12 cellular contexts compared by ENCODE assay signal in the genomic region with DNA sequence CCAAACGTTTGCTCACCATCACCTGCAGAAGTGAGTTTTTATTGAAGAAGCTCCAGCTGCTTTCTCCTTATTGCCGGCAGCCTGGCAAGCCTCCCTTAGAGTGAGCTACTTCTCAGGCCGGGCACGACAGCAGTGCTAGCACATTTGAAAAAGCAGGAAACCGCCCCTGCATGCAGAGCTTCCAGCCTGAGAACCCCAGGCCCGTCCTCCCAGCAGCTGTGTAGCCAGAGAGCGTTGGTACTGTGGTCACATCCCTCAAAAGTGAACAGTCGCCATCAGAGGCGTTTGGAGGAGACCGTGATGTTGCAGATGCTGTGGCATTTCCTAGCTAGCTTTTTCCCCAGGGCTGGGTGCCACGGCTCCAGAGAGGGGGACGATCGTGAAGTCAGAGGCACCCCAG. TPM values are rescaled to one million over a fixed set of nuclear protein-coding genes. Genes with fewer than 3 reads are reported as not detected.
DNase-seq lines count a peak whose midpoint lies in the region; ATAC-seq and TF ChIP-seq lines count a peak whose summit lies in the region.
"Had no signal": no experiment of that assay in that cellular context is flagged by ENCODE, and none has a peak within 500 bp of the region (broad histone marks: within the 10 kb centered on the region; RNA-seq: fewer than 3 reads in every experiment).

No MANE protein-coding gene starts in this region.

- H3K27me3 ChIP-seq in esophagus muscularis mucosa (no peaks in the 10 kb centered on the region), ovary (no peaks in the 10 kb centered on the region), body of pancreas (no peaks in the 10 kb centered on the region)
- no peaks in the 10 kb centered on the region for H3K27me3 ChIP-seq in CD8-positive, alpha-beta memory T cell (ENCODE audit: insufficient read depth, low read length, poor library complexity, severe bottlenecking)
- H3K27me3 ChIP-seq: heart right ventricle had no signal

- H3K4me3 ChIP-seq in WI38 (ENCODE audit: low read depth, low read length) (peak overlapping the region; percentile 46), esophagus muscularis mucosa (peak overlapping the region; percentile 15 to 31 (median 24)), ovary (peak overlapping the region; percentile 18), body of pancreas (no peak overlapping the region)
- H3K4me3 ChIP-seq in CD8-positive, alpha-beta memory T cell (ENCODE audit: low read length) = no peak overlapping the region

- 36% methylated on average over 9 of the region's 13 CpGs for WGBS in esophagus muscularis mucosa
- WGBS in ovary, 3 donors = 11 to 22% (median 17%) methylated on average over 12 to 13 of the region's 13 CpGs
- WGBS in body of pancreas, 2 donors = 65 to 79% methylated on average over 10 to 12 of the region's 13 CpGs

- no peaks in the 10 kb centered on the region for H3K9me3 Mint-ChIP-seq in CD8-positive, alpha-beta memory T cell
- H3K9me3 Mint-ChIP-seq: activated T-cell treated with anti-CD3 and anti-CD28 coated beads, Interleukin-2, amount 50 U/mL, for 4 hours had no signal

- H3K4me1 ChIP-seq in esophagus muscularis mucosa (peaks cover 49 to 76% (median 60%) of the 10 kb centered on the region in 4 donors), ovary (ENCODE audit: insufficient read depth) (peaks cover 32% of the 10 kb centered on the region), body of pancreas (peaks cover 32% of the 10 kb centered on the region)
- H3K4me1 ChIP-seq in CD8-positive, alpha-beta memory T cell (ENCODE audit: insufficient read depth, low read length) = peaks cover 77% of the 10 kb centered on the region

- TF ChIP-seq EP300 in esophagus muscularis mucosa (IDR thresholded peaks at IDR 0.05) (no peak), ovary (IDR thresholded peaks at IDR 0.05) (no peak)

- ATAC-seq in GM19452 (IDR thresholded peaks at IDR 0.05; ENCODE audit: unreplicated experiment) (no peak), body of pancreas (no peak)
- ATAC-seq: activated T-cell treated with anti-CD3 and anti-CD28 coated beads, Interleukin-2, amount 50 U/mL, for 4 hours had no signal

- POLR2A ChIA-PET in CD8-positive, alpha-beta memory T cell (lab: Charles Lee) = no interaction called here

- CTCF ChIA-PET in CD8-positive, alpha-beta memory T cell (lab: Charles Lee) = interaction anchor here (1.5 to 2.9 kb wide), 5 partner anchors 12 to 136 kb away, joined by 3 to 14 read pairs (median 6); partner anchors contain the start of gene PTGES2

- TF ChIP-seq CTCF in WI38 (IDR thresholded peaks at IDR 0.05; ENCODE audit: low read depth, low read length) (no peak), esophagus muscularis mucosa (IDR thresholded peaks at IDR 0.05) (no peak), ovary (IDR thresholded peaks at IDR 0.05) (no peak), body of pancreas (IDR thresholded peaks at IDR 0.05) (no peak)

- H3K27ac ChIP-seq in esophagus muscularis mucosa (replicated peaks in 1 of 4) (peak overlapping the region; percentile 93 to 97 (median 96)), ovary (peak overlapping the region; percentile 19 to 84), body of pancreas (no peak overlapping the region)
- no peak overlapping the region for H3K27ac ChIP-seq in CD8-positive, alpha-beta memory T cell (ENCODE audit: low read depth, low read length)

- peaks cover 0 to 3% (median under 1%) of the 10 kb centered on the region in 4 donors for H3K36me3 ChIP-seq in esophagus muscularis mucosa
- no peaks in the 10 kb centered on the region for H3K36me3 ChIP-seq in ovary
- peaks cover 8% of the 10 kb centered on the region for H3K36me3 ChIP-seq in CD8-positive, alpha-beta memory T cell (ENCODE audit: insufficient read depth, low read length)
- H3K36me3 ChIP-seq in body of pancreas (replicated peaks in 1 of 2; ENCODE audit: insufficient read depth in 1 of 2, low read depth in 2 of 2) = no peaks in the 10 kb centered on the region

- peaks cover 0 to 49% (median 4%) of the 10 kb centered on the region in 3 donors for H3K36me3 Mint-ChIP-seq in CD8-positive, alpha-beta memory T cell

- H3K9me3 ChIP-seq in esophagus muscularis mucosa = no peaks in the 10 kb centered on the region
- H3K9me3 ChIP-seq in ovary = no peaks in the 10 kb centered on the region
- H3K9me3 ChIP-seq in CD8-positive, alpha-beta memory T cell (ENCODE audit: low read length) = no peaks in the 10 kb centered on the region
- no peaks in the 10 kb centered on the region for H3K9me3 ChIP-seq in body of pancreas
- H3K9me3 ChIP-seq: heart right ventricle had no signal

- peak overlapping the region in 1 of 8 donors; percentile 47 for H3K27ac Mint-ChIP-seq in CD8-positive, alpha-beta memory T cell

- peak overlapping the region in 1 of 7 donors; percentile 55 for H3K4me3 Mint-ChIP-seq in CD8-positive, alpha-beta memory T cell
- H3K4me3 Mint-ChIP-seq: activated T-cell treated with anti-CD3 and anti-CD28 coated beads, Interleukin-2, amount 50 U/mL, for 4 hours had no signal

- H3K4me1 Mint-ChIP-seq in CD8-positive, alpha-beta memory T cell = peaks cover 57 to 78% (median 65%) of the 10 kb centered on the region in 3 donors

- intact Hi-C loops in esophagus muscularis mucosa (cut with DNase I) = loop anchor here (10.0 kb wide), 1 partner anchor 117 kb away; no protein-coding TSS in a partner anchor
- intact Hi-C loops in ovary (cut with DNase I) = no loop called here
- intact Hi-C loops in body of pancreas (cut with DNase I) = no loop called here

- H3K27me3 Mint-ChIP-seq in CD8-positive, alpha-beta memory T cell = peaks cover 0 to 2% of the 10 kb centered on the region in 2 donors

- TF ChIP-seq POLR2A in esophagus muscularis mucosa (IDR thresholded peaks at IDR 0.05; ENCODE audit: low read depth) = no peak
- no peak for TF ChIP-seq POLR2A in ovary (IDR thresholded peaks at IDR 0.05)
- TF ChIP-seq POLR2A in body of pancreas (IDR thresholded peaks at IDR 0.05) = no peak

- DNase-seq in CD1c-positive myeloid dendritic cell (ENCODE audit: extremely low spot score) = peak; percentile 14
- DNase-seq in esophagus muscularis mucosa (ENCODE audit: extremely low spot score) = no peak
- peak in 1 of 5 donors; percentile 43 for DNase-seq in ovary
- no peak for DNase-seq in NCI-H526 treated with DMSO at 0.1 percent for 48 hours (lab: John Stamatoyannopoulos, UW)
- DNase-seq in CD8-positive, alpha-beta memory T cell = no peak
- DNase-seq in body of pancreas = no peak
- DNase-seq: activated T-cell treated with anti-CD3 and anti-CD28 coated beads, Interleukin-2, amount 50 U/mL, for 4 hours; SHP77; stimulated activated naive CD4-positive, alpha-beta T cell had no signal

RNA-seq across cellular contexts. Expression of gene SLC25A25, which starts 23.5 kb away (rescaled TPM):
- total RNA-seq in esophagus muscularis mucosa = 100 to 1,000 TPM in 1 of 4 donors, 10 to 100 TPM in 3; 14.5 to 140 (median 21.3) TPM
- total RNA-seq in ovary = 10 to 100 TPM; 24.1 to 90.1 (median 40.0) TPM
- 10 to 100 TPM; 23.4 to 28.6 TPM for polyA plus RNA-seq in ovary
- 10 to 100 TPM; 17.7 to 17.8 TPM for total RNA-seq in CD8-positive, alpha-beta memory T cell
- 19.8 TPM for polyA plus RNA-seq in CD8-positive, alpha-beta memory T cell
- 10 to 100 TPM; 31.4 to 36.6 TPM for total RNA-seq in body of pancreas

RNA-seq across cellular contexts. Expression of gene NAIF1, which starts 24.5 kb away (rescaled TPM):
- total RNA-seq in esophagus muscularis mucosa (10 to 100 TPM in 2 of 4 donors, 1 to 10 TPM in 2; 5.4 to 12.0 (median 9.7) TPM), ovary (10 to 100 TPM in 1 of 7 donors, 1 to 10 TPM in 6; 4.1 to 10.9 (median 5.9) TPM), body of pancreas (1 to 10 TPM; 1.3 to 4.9 TPM)
- polyA plus RNA-seq in ovary = 1 to 10 TPM; 6.6 to 9.0 TPM
- total RNA-seq in CD8-positive, alpha-beta memory T cell = 10 to 100 TPM; 13.1 to 14.0 TPM
- 13.5 TPM for polyA plus RNA-seq in CD8-positive, alpha-beta memory T cell

RNA-seq across cellular contexts. Expression of gene PTGES2, which starts 36.0 kb away (rescaled TPM):
- total RNA-seq in esophagus muscularis mucosa = 10 to 100 TPM; 58.0 to 72.7 (median 60.5) TPM
- 10 to 100 TPM; 33.7 to 69.5 (median 61.3) TPM for total RNA-seq in ovary
- 10 to 100 TPM; 19.6 to 33.8 TPM for polyA plus RNA-seq in ovary
- total RNA-seq in CD8-positive, alpha-beta memory T cell = 10 to 100 TPM; 67.0 to 68.3 TPM
- 51.7 TPM for polyA plus RNA-seq in CD8-positive, alpha-beta memory T cell
- total RNA-seq in body of pancreas = 100 to 1,000 TPM in 1 of 2 donors, 10 to 100 TPM in 1; 55.8 to 145 TPM

RNA-seq across cellular contexts. Expression of gene LCN2, which starts 57.7 kb away (rescaled TPM):
- total RNA-seq in esophagus muscularis mucosa = 1 to 10 TPM in 1 of 4 donors, under 1 TPM in 1, not detected in 2; 0.83 to 6.2 TPM
- total RNA-seq in ovary = 10 to 100 TPM in 2 of 7 donors, 1 to 10 TPM in 3, under 1 TPM in 1, not detected in 1; 0.33 to 19.5 (median 4.3) TPM
- polyA plus RNA-seq in ovary = under 1 TPM in 1 of 2 donors, not detected in 1; 0.46 TPM
- total RNA-seq in CD8-positive, alpha-beta memory T cell = not detected
- polyA plus RNA-seq in CD8-positive, alpha-beta memory T cell = not detected
- 10 to 100 TPM in 1 of 2 donors, 1 to 10 TPM in 1; 4.9 to 24.6 TPM for total RNA-seq in body of pancreas
- total RNA-seq: activated T-cell treated with anti-CD3 and anti-CD28 coated beads, Interleukin-2, amount 50 U/mL, for 4 hours had no signal

Comparison
In these comparisons a context has a peak if more than half of its experiments do, and no peak if none do; other contexts are left out.
1. H3K4me3 ChIP-seq: peak in WI38 (single experiment), esophagus muscularis mucosa (4 of 4) and ovary (single experiment); none in CD8-positive, alpha-beta memory T cell (single experiment) and body of pancreas (0 of 2).
2. H3K27ac ChIP-seq: peak in esophagus muscularis mucosa (4 of 4) and ovary (2 of 2); none in CD8-positive, alpha-beta memory T cell (single experiment) and body of pancreas (0 of 4).